Comparison of ENCODE assay signal across 21 cellular contexts in genomic region chr18:53883771-53884170, GRCh38.
"Had no signal": no experiment of that assay in that cellular context is flagged by ENCODE, and none has a peak within 500 bp of the region (broad histone marks: within the 10 kb centered on the region; RNA-seq: fewer than 3 reads in every experiment).

No MANE protein-coding gene starts in this region.

- DNase-seq: KBM-7, MV-4-11, NCI-H1048, NCI-H1105, NCI-H1417 treated with DMSO at 0.1 percent for 48 hours, NCI-H146, NCI-H1694 treated with DMSO at 0.1 percent for 48 hours, NCI-H1930, NCI-H2081, NCI-H2107, NCI-H2227 treated with DMSO at 0.1 percent for 48 hours, NCI-H446, NCI-H510A, NCI-H524 treated with DMSO at 0.1 percent for 48 hours, NCI-H69, NCI-H774, SHP77 treated with DMSO at 0.1 percent for 48 hours, SJCRH30 had no signal

- H3K27me3 ChIP-seq: SJCRH30 had no signal

- H3K27ac ChIP-seq: SJCRH30 had no signal

- H3K9me3 ChIP-seq: SJCRH30 had no signal

- H3K4me1 ChIP-seq: SJCRH30 had no signal

- ATAC-seq: Panc1, Right ventricle myocardium inferior, SK-N-SH treated with all-trans-retinoic acid at 6 μM for 48 hours had no signal

- H3K4me3 ChIP-seq: SJCRH30 had no signal

- H3K36me3 ChIP-seq: SJCRH30 had no signal
